ENCODE assay signal across 15 cellular contexts in genomic region chr3:49717539-49718418, GRCh38. TPM values are rescaled to one million over a fixed set of nuclear protein-coding genes. Genes with fewer than 3 reads are reported as not detected.
A peak's percentile ranks its signal among the peaks of the same experiment; 100 is the strongest.
DNase-seq lines count a peak whose midpoint lies in the region; ATAC-seq, FAIRE-seq and TF ChIP-seq lines count a peak whose summit lies in the region.
"Had no signal": no experiment of that assay in that cellular context is flagged by ENCODE, and none has a peak within 500 bp of the region (broad histone marks: within the 10 kb centered on the region; RNA-seq: fewer than 3 reads in every experiment).

No MANE protein-coding gene starts in this region.

- no TSS peak for BruUV-seq in HepG2 (replicated peaks; lab: Mats Ljungman, UMichigan)

- peaks cover 38% of the 10 kb centered on the region for H3K4me1 Mint-ChIP-seq in activated T-cell treated with anti-CD3 and anti-CD28 coated beads, Interleukin-2, amount 50 U/mL, for 72 hours (ENCODE audit: low read depth)

- in situ Hi-C loops in HepG2 (cut with HindIII; ENCODE audit: extremely low pct_ligation_motif_present, low pct_unique_long_range_greater_than_20kb) = no loop called here

- no peak for ATAC-seq in left cardiac atrium
- ATAC-seq in activated T-cell treated with anti-CD3 and anti-CD28 coated beads, Interleukin-2, amount 50 U/mL, for 72 hours (replicated peaks in 1 of 2) = no peak
- ATAC-seq in HepG2 = no peak
- no peak for ATAC-seq in HG03039 (IDR thresholded peaks at IDR 0.05; ENCODE audit: unreplicated experiment)

- CTCF ChIA-PET in HepG2 (lab: Yijun Ruan, JAX; ENCODE audit: low intra/inter-chr PET ratio, low total read pairs) = no interaction called here

- H4K20me1 ChIP-seq in HepG2 (ENCODE audit: insufficient read depth, low read length) = no peaks in the 10 kb centered on the region

- peaks cover 0 to 4% of the 10 kb centered on the region in 2 donors for H3K36me3 Mint-ChIP-seq in activated T-cell treated with anti-CD3 and anti-CD28 coated beads, Interleukin-2, amount 50 U/mL, for 72 hours (ENCODE audit: insufficient read depth in 2 of 2)

- no peaks in the 10 kb centered on the region for H3K27me3 ChIP-seq in HepG2 (ENCODE audit: control insufficient read depth in 1 of 2, insufficient read depth in 2 of 2, low read length in 2 of 2)
- H3K27me3 ChIP-seq: adrenal gland had no signal

- H3K9me3 ChIP-seq in HepG2 (ENCODE audit: low read length) = no peaks in the 10 kb centered on the region
- H3K9me3 ChIP-seq: adrenal gland had no signal

- H3K4me1 ChIP-seq in HepG2 (ENCODE audit: insufficient read depth, low read length) = peaks cover 16% of the 10 kb centered on the region

- no peak for TF ChIP-seq RAD21 in HepG2 (CRISPR knock-in tag; IDR thresholded peaks at IDR 0.05)

- DNase-seq in cardiac septum (ENCODE audit: low spot score) (peak; percentile 58), left cardiac atrium (no peak), HepG2 (ENCODE audit: low spot score) (no peak), NOMO-1 (lab: John Stamatoyannopoulos, UW; ENCODE audit: unreplicated experiment in 2 of 2) (no peak), HuH-7.5 (ENCODE audit: low spot score) (no peak)
- DNase-seq in activated T-cell treated with anti-CD3 and anti-CD28 coated beads, Interleukin-2, amount 50 U/mL, for 72 hours = no peak
- DNase-seq in stimulated activated CD4-positive, alpha-beta T cell treated with anti-CD3 and anti-CD28 coated beads, Interleukin-15, amount 100 ng/mL, for 24 hours = no peak
- DNase-seq: AML-193, GDM1, HFFc6, NCI-H1092 treated with DMSO at 0.1 percent for 48 hours, NCI-H526 had no signal

- no peak overlapping the region for H2AFZ ChIP-seq in HepG2 (ENCODE audit: low read length)

- 98% methylated on average over 30 of the region's 38 CpGs for WGBS in HepG2 (ENCODE audit: low lambda C conversion rate)

- peaks cover 19% of the 10 kb centered on the region in 2 experiments; a peak in 4 of 5 replicates for H3K36me3 ChIP-seq in HepG2 (replicated peaks in 1 of 2; ENCODE audit: control insufficient read depth in 1 of 2, insufficient read depth in 2 of 2, low read length in 2 of 2)

- FAIRE-seq in HepG2 (lab: Jason Lieb, UNC) = no peak

- H3K79me2 ChIP-seq in HepG2 (ENCODE audit: insufficient read depth, low read length) = peaks cover 6% of the 10 kb centered on the region

- no peak for TF ChIP-seq EP300 in HepG2 (IDR thresholded peaks at IDR 0.05; ENCODE audit: low read depth in 2 of 2, low read length in 2 of 2)
- TF ChIP-seq EP300 in HepG2 (CRISPR knock-in tag; IDR thresholded peaks at IDR 0.05; ENCODE audit: borderline replicate concordance) = no peak

- POLR2A ChIA-PET in HepG2 (lab: Yijun Ruan, JAX) = no interaction called here

- H3K27ac ChIP-seq in HepG2 (ENCODE audit: extremely low read length, insufficient read depth, low read length) = no peak overlapping the region
- H3K27ac ChIP-seq: adrenal gland had no signal

- TF ChIP-seq POLR2A in HepG2 (IDR thresholded peaks at IDR 0.05; ENCODE audit: insufficient read depth in 1 of 2, low read depth in 2 of 2, low read length in 2 of 2) = no peak

- H3K9me3 Mint-ChIP-seq in activated T-cell treated with anti-CD3 and anti-CD28 coated beads, Interleukin-2, amount 50 U/mL, for 72 hours = no peaks in the 10 kb centered on the region

- no peak overlapping the region for H3K4me3 ChIP-seq in HepG2 (replicated peaks in 1 of 3; ENCODE audit: insufficient read depth in 1 of 3, low read depth in 2 of 3, low read length in 3 of 3)
- H3K4me3 ChIP-seq: adrenal gland had no signal

- intact Hi-C loops in cardiac septum (cut with DNase I) = no loop called here
- intact Hi-C loops in left cardiac atrium (cut with DNase I) = no loop called here
- intact Hi-C loops in HepG2 (cut with micrococcal nuclease; ENCODE audit: unreplicated experiment) = no loop called here

- no peak overlapping the region for H3K9ac ChIP-seq in HepG2 (ENCODE audit: insufficient read depth, low read depth, low read length)

- no peak for TF ChIP-seq CTCF in HepG2 (CRISPR knock-in tag; IDR thresholded peaks at IDR 0.05)

- H3K27me3 Mint-ChIP-seq in activated T-cell treated with anti-CD3 and anti-CD28 coated beads, Interleukin-2, amount 50 U/mL, for 72 hours (ENCODE audit: low read depth) = no peaks in the 10 kb centered on the region

- H3K27ac Mint-ChIP-seq in activated T-cell treated with anti-CD3 and anti-CD28 coated beads, Interleukin-2, amount 50 U/mL, for 72 hours = no peak overlapping the region
- H3K27ac Mint-ChIP-seq: HFFc6 had no signal

- peak overlapping the region; percentile 80 to 93 for H3K4me3 Mint-ChIP-seq in activated T-cell treated with anti-CD3 and anti-CD28 coated beads, Interleukin-2, amount 50 U/mL, for 72 hours

- H3K4me2 ChIP-seq in HepG2 (ENCODE audit: low read depth, low read length) = no peak overlapping the region

RNA-seq across cellular contexts. Expression of gene AMIGO3, which starts 1.7 kb away (rescaled TPM):
- total RNA-seq in cardiac septum (0.35 TPM), left cardiac atrium (under 1 TPM in 1 of 2 donors, not detected in 1; 0.09 TPM), HepG2 (2016; rRNA removed; fragmentation: Illumina TruSeq; extraction: Trizol) (0.35 TPM in 1 of 2 replicates, not detected in the other)
- under 1 TPM; 0.19 to 0.72 TPM for total RNA-seq in activated T-cell treated with anti-CD3 and anti-CD28 coated beads, Interleukin-2, amount 50 U/mL, for 72 hours
- total RNA-seq in HepG2 (2016; cell fraction: cytosol; rRNA removed; fragmentation: Illumina TruSeq; extraction: Trizol; ENCODE audit: low read depth) = 0.18 and 0.51 TPM in 2 replicates
- total RNA-seq in HepG2 (2016; cell fraction: insoluble cytoplasmic fraction; rRNA removed; fragmentation: Illumina TruSeq; extraction: Trizol) = 0.13 and 0.45 TPM in 2 replicates
- total RNA-seq in HepG2 (2016; cell fraction: membrane; rRNA removed; fragmentation: Illumina TruSeq; extraction: Trizol) = 0.19 TPM in 1 of 2 replicates, not detected in the other
- total RNA-seq in HepG2 (2016; cell fraction: nucleus; rRNA removed; fragmentation: Illumina TruSeq; extraction: Trizol) = not detected in 2 replicates
- 0.21 TPM in 1 of 2 replicates, not detected in the other for polyA plus RNA-seq in HepG2 (2011; rRNA removed)
- polyA plus RNA-seq in HepG2 (2011; cell fraction: cytosol; rRNA removed) = 0.03 and 0.07 TPM in 2 replicates
- 3.1 and 7.8 TPM in 2 replicates for polyA plus RNA-seq in HepG2 (2011; cell fraction: nucleus; rRNA removed)
- polyA plus RNA-seq in HepG2 (2012) = 0.36 TPM in 1 of 2 replicates, not detected in the other
- 0.40 and 0.44 TPM in 2 replicates for polyA plus RNA-seq in HepG2 (2016; cell fraction: cytosol; fragmentation: Illumina TruSeq; extraction: Trizol; ENCODE audit: low read depth)
- polyA plus RNA-seq in HepG2 (2016; cell fraction: insoluble cytoplasmic fraction; fragmentation: Illumina TruSeq; extraction: Trizol; ENCODE audit: low read depth) = 0.73 and 0.79 TPM in 2 replicates
- polyA plus RNA-seq in HepG2 (2016; cell fraction: membrane; fragmentation: Illumina TruSeq; extraction: Trizol; ENCODE audit: low read depth) = 0.40 and 0.43 TPM in 2 replicates
- 0.53 and 1.7 TPM in 2 replicates for polyA plus RNA-seq in HepG2 (2016; cell fraction: nucleus; fragmentation: Illumina TruSeq; extraction: Trizol; ENCODE audit: insufficient read depth, low read depth)
- 1.8 and 3.5 TPM in 2 replicates for polyA minus RNA-seq in HepG2 (2011; rRNA and poly(A)+ RNA removed; ENCODE audit: low replicate concordance)
- 0.26 and 0.30 TPM in 2 replicates for polyA minus RNA-seq in HepG2 (2011; cell fraction: cytosol; rRNA and poly(A)+ RNA removed)
- polyA minus RNA-seq in HepG2 (2011; cell fraction: nucleus; rRNA and poly(A)+ RNA removed) = 0.75 and 2.1 TPM in 2 replicates
- total RNA-seq: pulmonary artery endothelial cell had no signal

RNA-seq across cellular contexts. Expression of gene GMPPB, which starts 6.0 kb away (rescaled TPM):
- total RNA-seq in cardiac septum = 19.5 TPM
- total RNA-seq in left cardiac atrium = 10 to 100 TPM; 22.4 to 38.3 TPM
- total RNA-seq in activated T-cell treated with anti-CD3 and anti-CD28 coated beads, Interleukin-2, amount 50 U/mL, for 72 hours = 10 to 100 TPM; 22.3 to 33.4 TPM
- total RNA-seq in HepG2 (2016; rRNA removed; fragmentation: Illumina TruSeq; extraction: Trizol) = 21.7 and 23.1 TPM in 2 replicates
- 3.9 and 5.4 TPM in 2 replicates for total RNA-seq in HepG2 (2016; cell fraction: cytosol; rRNA removed; fragmentation: Illumina TruSeq; extraction: Trizol; ENCODE audit: low read depth)
- total RNA-seq in HepG2 (2016; cell fraction: insoluble cytoplasmic fraction; rRNA removed; fragmentation: Illumina TruSeq; extraction: Trizol) = 21.2 and 23.8 TPM in 2 replicates
- total RNA-seq in HepG2 (2016; cell fraction: membrane; rRNA removed; fragmentation: Illumina TruSeq; extraction: Trizol) = 7.3 and 8.9 TPM in 2 replicates
- total RNA-seq in HepG2 (2016; cell fraction: nucleus; rRNA removed; fragmentation: Illumina TruSeq; extraction: Trizol) = 14.9 and 16.7 TPM in 2 replicates
- 6.5 and 9.1 TPM in 2 replicates for polyA plus RNA-seq in HepG2 (2011; rRNA removed)
- polyA plus RNA-seq in HepG2 (2011; cell fraction: cytosol; rRNA removed) = 6.3 and 8.4 TPM in 2 replicates
- polyA plus RNA-seq in HepG2 (2011; cell fraction: nucleus; rRNA removed) = 15.5 and 21.5 TPM in 2 replicates
- polyA plus RNA-seq in HepG2 (2012) = 4.8 and 5.8 TPM in 2 replicates
- polyA plus RNA-seq in HepG2 (2016; cell fraction: cytosol; fragmentation: Illumina TruSeq; extraction: Trizol; ENCODE audit: low read depth) = 3.3 and 3.7 TPM in 2 replicates
- polyA plus RNA-seq in HepG2 (2016; cell fraction: insoluble cytoplasmic fraction; fragmentation: Illumina TruSeq; extraction: Trizol; ENCODE audit: low read depth) = 17.8 and 18.8 TPM in 2 replicates
- polyA plus RNA-seq in HepG2 (2016; cell fraction: membrane; fragmentation: Illumina TruSeq; extraction: Trizol; ENCODE audit: low read depth) = 4.7 and 5.8 TPM in 2 replicates
- 23.9 and 25.9 TPM in 2 replicates for polyA plus RNA-seq in HepG2 (2016; cell fraction: nucleus; fragmentation: Illumina TruSeq; extraction: Trizol; ENCODE audit: insufficient read depth, low read depth)
- 21.4 and 30.7 TPM in 2 replicates for polyA minus RNA-seq in HepG2 (2011; rRNA and poly(A)+ RNA removed; ENCODE audit: low replicate concordance)
- 4.2 and 5.6 TPM in 2 replicates for polyA minus RNA-seq in HepG2 (2011; cell fraction: cytosol; rRNA and poly(A)+ RNA removed)
- 12.6 and 20.3 TPM in 2 replicates for polyA minus RNA-seq in HepG2 (2011; cell fraction: nucleus; rRNA and poly(A)+ RNA removed)

RNA-seq across cellular contexts. Expression of gene RNF123, which starts 28.4 kb away (rescaled TPM):
- total RNA-seq in cardiac septum (59.4 TPM), left cardiac atrium (10 to 100 TPM; 39.2 to 44.8 TPM), HepG2 (2016; rRNA removed; fragmentation: Illumina TruSeq; extraction: Trizol) (16.1 and 29.9 TPM in 2 replicates)
- 10 to 100 TPM; 35.1 to 35.2 TPM for total RNA-seq in activated T-cell treated with anti-CD3 and anti-CD28 coated beads, Interleukin-2, amount 50 U/mL, for 72 hours
- 7.6 and 8.9 TPM in 2 replicates for total RNA-seq in HepG2 (2016; cell fraction: cytosol; rRNA removed; fragmentation: Illumina TruSeq; extraction: Trizol; ENCODE audit: low read depth)
- total RNA-seq in HepG2 (2016; cell fraction: insoluble cytoplasmic fraction; rRNA removed; fragmentation: Illumina TruSeq; extraction: Trizol) = 12.8 and 27.1 TPM in 2 replicates
- total RNA-seq in HepG2 (2016; cell fraction: membrane; rRNA removed; fragmentation: Illumina TruSeq; extraction: Trizol) = 10.8 and 12.7 TPM in 2 replicates
- 28.7 and 34.7 TPM in 2 replicates for total RNA-seq in HepG2 (2016; cell fraction: nucleus; rRNA removed; fragmentation: Illumina TruSeq; extraction: Trizol)
- 82.2 and 91.9 TPM in 2 replicates for polyA plus RNA-seq in HepG2 (2011; rRNA removed)
- polyA plus RNA-seq in HepG2 (2011; cell fraction: cytosol; rRNA removed) = 37.9 and 55.2 TPM in 2 replicates
- 455 and 594 TPM in 2 replicates for polyA plus RNA-seq in HepG2 (2011; cell fraction: nucleus; rRNA removed)
- 27.9 and 34.2 TPM in 2 replicates for polyA plus RNA-seq in HepG2 (2012)
- 8.1 and 10.5 TPM in 2 replicates for polyA plus RNA-seq in HepG2 (2016; cell fraction: cytosol; fragmentation: Illumina TruSeq; extraction: Trizol; ENCODE audit: low read depth)
- 17.1 and 25.1 TPM in 2 replicates for polyA plus RNA-seq in HepG2 (2016; cell fraction: insoluble cytoplasmic fraction; fragmentation: Illumina TruSeq; extraction: Trizol; ENCODE audit: low read depth)
- polyA plus RNA-seq in HepG2 (2016; cell fraction: membrane; fragmentation: Illumina TruSeq; extraction: Trizol; ENCODE audit: low read depth) = 14.9 and 15.8 TPM in 2 replicates
- polyA plus RNA-seq in HepG2 (2016; cell fraction: nucleus; fragmentation: Illumina TruSeq; extraction: Trizol; ENCODE audit: insufficient read depth, low read depth) = 108 and 116 TPM in 2 replicates
- 88.9 and 105 TPM in 2 replicates for polyA minus RNA-seq in HepG2 (2011; rRNA and poly(A)+ RNA removed; ENCODE audit: low replicate concordance)
- polyA minus RNA-seq in HepG2 (2011; cell fraction: cytosol; rRNA and poly(A)+ RNA removed) = 26.2 and 30.5 TPM in 2 replicates
- polyA minus RNA-seq in HepG2 (2011; cell fraction: nucleus; rRNA and poly(A)+ RNA removed) = 55.9 and 56.4 TPM in 2 replicates

RNA-seq across cellular contexts. Expression of gene MST1, which starts 28.5 kb away (rescaled TPM):
- total RNA-seq in cardiac septum = 6.4 TPM
- total RNA-seq in left cardiac atrium = 10 to 100 TPM in 1 of 2 donors, 1 to 10 TPM in 1; 8.8 to 11.5 TPM
- total RNA-seq in activated T-cell treated with anti-CD3 and anti-CD28 coated beads, Interleukin-2, amount 50 U/mL, for 72 hours = 10 to 100 TPM; 27.9 to 29.8 TPM
- 26.7 and 189 TPM in 2 replicates for total RNA-seq in HepG2 (2016; rRNA removed; fragmentation: Illumina TruSeq; extraction: Trizol)
- 15.3 and 18.3 TPM in 2 replicates for total RNA-seq in HepG2 (2016; cell fraction: cytosol; rRNA removed; fragmentation: Illumina TruSeq; extraction: Trizol; ENCODE audit: low read depth)
- total RNA-seq in HepG2 (2016; cell fraction: insoluble cytoplasmic fraction; rRNA removed; fragmentation: Illumina TruSeq; extraction: Trizol) = 25.3 and 197 TPM in 2 replicates
- 14.6 and 16.5 TPM in 2 replicates for total RNA-seq in HepG2 (2016; cell fraction: membrane; rRNA removed; fragmentation: Illumina TruSeq; extraction: Trizol)
- 267 and 300 TPM in 2 replicates for total RNA-seq in HepG2 (2016; cell fraction: nucleus; rRNA removed; fragmentation: Illumina TruSeq; extraction: Trizol)
- 452 and 686 TPM in 2 replicates for polyA plus RNA-seq in HepG2 (2011; rRNA removed)
- polyA plus RNA-seq in HepG2 (2011; cell fraction: cytosol; rRNA removed) = 174 and 178 TPM in 2 replicates
- 7,383 and 7,818 TPM in 2 replicates for polyA plus RNA-seq in HepG2 (2011; cell fraction: nucleus; rRNA removed)
- 313 and 330 TPM in 2 replicates for polyA plus RNA-seq in HepG2 (2012)
- polyA plus RNA-seq in HepG2 (2016; cell fraction: cytosol; fragmentation: Illumina TruSeq; extraction: Trizol; ENCODE audit: low read depth) = 6.2 and 6.6 TPM in 2 replicates
- 20.9 and 21.3 TPM in 2 replicates for polyA plus RNA-seq in HepG2 (2016; cell fraction: insoluble cytoplasmic fraction; fragmentation: Illumina TruSeq; extraction: Trizol; ENCODE audit: low read depth)
- 9.6 and 10.0 TPM in 2 replicates for polyA plus RNA-seq in HepG2 (2016; cell fraction: membrane; fragmentation: Illumina TruSeq; extraction: Trizol; ENCODE audit: low read depth)
- 695 and 762 TPM in 2 replicates for polyA plus RNA-seq in HepG2 (2016; cell fraction: nucleus; fragmentation: Illumina TruSeq; extraction: Trizol; ENCODE audit: insufficient read depth, low read depth)
- polyA minus RNA-seq in HepG2 (2011; rRNA and poly(A)+ RNA removed; ENCODE audit: low replicate concordance) = 3.2 and 148 TPM in 2 replicates
- 42.2 and 50.5 TPM in 2 replicates for polyA minus RNA-seq in HepG2 (2011; cell fraction: cytosol; rRNA and poly(A)+ RNA removed)
- 323 and 384 TPM in 2 replicates for polyA minus RNA-seq in HepG2 (2011; cell fraction: nucleus; rRNA and poly(A)+ RNA removed)

RNA-seq across cellular contexts. Expression of gene APEH, which starts 43.6 kb away (rescaled TPM):
- 81.4 TPM for total RNA-seq in cardiac septum
- 10 to 100 TPM; 75.3 to 82.6 TPM for total RNA-seq in left cardiac atrium
- 100 to 1,000 TPM in 1 of 2 donors, 10 to 100 TPM in 1; 82.7 to 108 TPM for total RNA-seq in activated T-cell treated with anti-CD3 and anti-CD28 coated beads, Interleukin-2, amount 50 U/mL, for 72 hours
- 116 and 130 TPM in 2 replicates for total RNA-seq in HepG2 (2016; rRNA removed; fragmentation: Illumina TruSeq; extraction: Trizol)
- 32.8 and 39.1 TPM in 2 replicates for total RNA-seq in HepG2 (2016; cell fraction: cytosol; rRNA removed; fragmentation: Illumina TruSeq; extraction: Trizol; ENCODE audit: low read depth)
- total RNA-seq in HepG2 (2016; cell fraction: insoluble cytoplasmic fraction; rRNA removed; fragmentation: Illumina TruSeq; extraction: Trizol) = 118 and 134 TPM in 2 replicates
- total RNA-seq in HepG2 (2016; cell fraction: membrane; rRNA removed; fragmentation: Illumina TruSeq; extraction: Trizol) = 57.5 and 60.4 TPM in 2 replicates
- total RNA-seq in HepG2 (2016; cell fraction: nucleus; rRNA removed; fragmentation: Illumina TruSeq; extraction: Trizol) = 99.4 and 109 TPM in 2 replicates
- polyA plus RNA-seq in HepG2 (2011; rRNA removed) = 116 and 123 TPM in 2 replicates
- 95.0 and 116 TPM in 2 replicates for polyA plus RNA-seq in HepG2 (2011; cell fraction: cytosol; rRNA removed)
- polyA plus RNA-seq in HepG2 (2011; cell fraction: nucleus; rRNA removed) = 227 and 231 TPM in 2 replicates
- polyA plus RNA-seq in HepG2 (2012) = 110 and 113 TPM in 2 replicates
- 22.6 and 23.9 TPM in 2 replicates for polyA plus RNA-seq in HepG2 (2016; cell fraction: cytosol; fragmentation: Illumina TruSeq; extraction: Trizol; ENCODE audit: low read depth)
- polyA plus RNA-seq in HepG2 (2016; cell fraction: insoluble cytoplasmic fraction; fragmentation: Illumina TruSeq; extraction: Trizol; ENCODE audit: low read depth) = 87.5 and 96.0 TPM in 2 replicates
- polyA plus RNA-seq in HepG2 (2016; cell fraction: membrane; fragmentation: Illumina TruSeq; extraction: Trizol; ENCODE audit: low read depth) = 27.9 and 31.1 TPM in 2 replicates
- polyA plus RNA-seq in HepG2 (2016; cell fraction: nucleus; fragmentation: Illumina TruSeq; extraction: Trizol; ENCODE audit: insufficient read depth, low read depth) = 137 and 152 TPM in 2 replicates
- 481 and 533 TPM in 2 replicates for polyA minus RNA-seq in HepG2 (2011; rRNA and poly(A)+ RNA removed; ENCODE audit: low replicate concordance)
- 94.8 and 99.0 TPM in 2 replicates for polyA minus RNA-seq in HepG2 (2011; cell fraction: cytosol; rRNA and poly(A)+ RNA removed)
- polyA minus RNA-seq in HepG2 (2011; cell fraction: nucleus; rRNA and poly(A)+ RNA removed) = 120 and 143 TPM in 2 replicates
